ENCODE assay signal across 17 cellular contexts in the genomic region with DNA sequence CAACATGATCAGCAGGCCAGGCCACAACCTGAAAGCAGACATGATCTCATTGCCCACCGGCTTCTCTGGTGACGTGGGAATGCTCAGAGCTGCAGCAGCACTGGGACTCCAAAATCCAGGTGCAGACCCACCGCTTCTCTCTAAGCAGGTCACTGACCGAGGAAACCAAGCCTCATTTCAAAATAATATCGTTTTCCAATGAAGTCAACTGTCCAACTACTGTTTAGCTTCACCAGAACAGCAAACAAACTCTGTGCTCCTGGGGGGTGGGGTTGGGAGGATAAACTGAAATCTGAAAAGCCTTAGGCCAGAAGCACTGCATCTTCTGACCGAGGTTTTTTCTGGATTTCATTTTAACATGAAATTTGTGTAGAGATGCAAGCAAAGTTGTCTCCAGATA. TPM values are rescaled to one million over a fixed set of nuclear protein-coding genes. Genes with fewer than 3 reads are reported as not detected.
A peak's percentile ranks its signal among the peaks of the same experiment; 100 is the strongest.
DNase-seq lines count a peak whose midpoint lies in the region; ATAC-seq and TF ChIP-seq lines count a peak whose summit lies in the region.
"Had no signal": no experiment of that assay in that cellular context is flagged by ENCODE, and none has a peak within 500 bp of the region (broad histone marks: within the 10 kb centered on the region; RNA-seq: fewer than 3 reads in every experiment).

A gene with protein sequence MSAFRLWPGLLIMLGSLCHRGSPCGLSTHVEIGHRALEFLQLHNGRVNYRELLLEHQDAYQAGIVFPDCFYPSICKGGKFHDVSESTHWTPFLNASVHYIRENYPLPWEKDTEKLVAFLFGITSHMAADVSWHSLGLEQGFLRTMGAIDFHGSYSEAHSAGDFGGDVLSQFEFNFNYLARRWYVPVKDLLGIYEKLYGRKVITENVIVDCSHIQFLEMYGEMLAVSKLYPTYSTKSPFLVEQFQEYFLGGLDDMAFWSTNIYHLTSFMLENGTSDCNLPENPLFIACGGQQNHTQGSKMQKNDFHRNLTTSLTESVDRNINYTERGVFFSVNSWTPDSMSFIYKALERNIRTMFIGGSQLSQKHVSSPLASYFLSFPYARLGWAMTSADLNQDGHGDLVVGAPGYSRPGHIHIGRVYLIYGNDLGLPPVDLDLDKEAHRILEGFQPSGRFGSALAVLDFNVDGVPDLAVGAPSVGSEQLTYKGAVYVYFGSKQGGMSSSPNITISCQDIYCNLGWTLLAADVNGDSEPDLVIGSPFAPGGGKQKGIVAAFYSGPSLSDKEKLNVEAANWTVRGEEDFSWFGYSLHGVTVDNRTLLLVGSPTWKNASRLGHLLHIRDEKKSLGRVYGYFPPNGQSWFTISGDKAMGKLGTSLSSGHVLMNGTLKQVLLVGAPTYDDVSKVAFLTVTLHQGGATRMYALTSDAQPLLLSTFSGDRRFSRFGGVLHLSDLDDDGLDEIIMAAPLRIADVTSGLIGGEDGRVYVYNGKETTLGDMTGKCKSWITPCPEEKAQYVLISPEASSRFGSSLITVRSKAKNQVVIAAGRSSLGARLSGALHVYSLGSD (minus strand): TSS at position 109 of the 400 bp plus-strand sequence. CDS start 67 bp downstream, at position 42.

- no peak within 1 kb of the TSS for H3K4me3 ChIP-seq in right atrium auricular region
- no peak within 1 kb of the TSS for H3K4me3 ChIP-seq in heart left ventricle
- peak within 1 kb of the TSS; percentile 21 to 78 (median 56) for H3K4me3 ChIP-seq in right lobe of liver
- H3K4me3 ChIP-seq in upper lobe of right lung: no peak within 1 kb of the TSS
- no peak within 1 kb of the TSS for H3K4me3 ChIP-seq in CD4-positive, alpha-beta memory T cell (ENCODE audit: low read length in 2 of 2)
- H3K4me3 ChIP-seq: GM23248 had no signal

- POLR2A ChIA-PET in CD4-positive, alpha-beta memory T cell (lab: Charles Lee; ENCODE audit: partially characterized antibody): no interaction called here

- TF ChIP-seq POLR2A in heart left ventricle (IDR thresholded peaks at IDR 0.05): no peak
- TF ChIP-seq POLR2A in right lobe of liver (IDR thresholded peaks at IDR 0.05): peak; percentile 17

- no peak for TF ChIP-seq CTCF in right atrium auricular region (IDR thresholded peaks at IDR 0.05)
- no peak for TF ChIP-seq CTCF in heart left ventricle (IDR thresholded peaks at IDR 0.05)
- no peak for TF ChIP-seq CTCF in right lobe of liver (IDR thresholded peaks at IDR 0.05)
- TF ChIP-seq CTCF in upper lobe of right lung (IDR thresholded peaks at IDR 0.05): no peak
- no peak for TF ChIP-seq CTCF in nephron progenitor cell (IDR thresholded peaks at IDR 0.05)

- H3K27ac Mint-ChIP-seq in stimulated activated memory B cell treated with anti-CD40 and anti-IgM and Interleukin-4, amounts not matched to agents 10 μg/mL and 1 μg/mL and 100 μg/mL, for 72 hours: peak within 1 kb of the TSS; percentile 37
- H3K27ac Mint-ChIP-seq in CD4-positive, alpha-beta memory T cell: no peak within 1 kb of the TSS
- no peak within 1 kb of the TSS for H3K27ac Mint-ChIP-seq in nephron progenitor cell

- intact Hi-C loops in heart left ventricle (cut with DNase I) (no loop called here), right lobe of liver (cut with DNase I) (no loop called here), upper lobe of right lung (cut with DNase I) (no loop called here)
- intact Hi-C loops in CD4-positive, alpha-beta memory T cell (cut with micrococcal nuclease): no loop called here

- WGBS in heart left ventricle, 4 donors: 90 to 96% (median 95%) methylated on average over 6 of the region's 6 CpGs
- WGBS in right lobe of liver (ENCODE audit: insufficient coverage, low coverage, low lambda C conversion rate, missing lambda C conversion rate): 18% methylated on average over 5 of the region's 6 CpGs

- DNase-seq in right atrium auricular region (ENCODE audit: low spot score) (peak; percentile 21), heart left ventricle (no peak), right lobe of liver (peak in 2 of 3 donors; percentile 25 to 81), NCI-H748 treated with DMSO at 0.1 percent for 48 hours (lab: John Stamatoyannopoulos, UW) (no peak), upper lobe of right lung (no peak), nephron progenitor cell (no peak)
- DNase-seq in CD4-positive, alpha-beta memory T cell: no peak
- DNase-seq: C1 segment of cervical spinal cord, Kasumi-1, NCI-H1417 treated with DMSO at 0.1 percent for 48 hours, NCI-H2081, NCI-H510A treated with DMSO at 0.1 percent for 48 hours, SHP77 had no signal

- H3K27me3 Mint-ChIP-seq in stimulated activated memory B cell treated with anti-CD40 and anti-IgM and Interleukin-4, amounts not matched to agents 10 μg/mL and 1 μg/mL and 100 μg/mL, for 72 hours: no peaks in the 10 kb centered on the region
- H3K27me3 Mint-ChIP-seq in CD4-positive, alpha-beta memory T cell: peaks cover 0 to 2% of the 10 kb centered on the region in 2 donors
- peaks cover 27% of the 10 kb centered on the region for H3K27me3 Mint-ChIP-seq in nephron progenitor cell (ENCODE audit: low read depth, poor library complexity)
- H3K27me3 Mint-ChIP-seq: IgD-negative memory B cell had no signal

- no peak within 1 kb of the TSS for H3K27ac ChIP-seq in right atrium auricular region
- H3K27ac ChIP-seq in heart left ventricle: no peak within 1 kb of the TSS
- H3K27ac ChIP-seq in right lobe of liver: peak within 1 kb of the TSS; percentile 45 to 88 (median 81)
- H3K27ac ChIP-seq in upper lobe of right lung: no peak within 1 kb of the TSS
- no peak within 1 kb of the TSS for H3K27ac ChIP-seq in CD4-positive, alpha-beta memory T cell (ENCODE audit: low read depth, low read length)
- H3K27ac ChIP-seq: GM23248 had no signal

- H3K36me3 Mint-ChIP-seq in stimulated activated memory B cell treated with anti-CD40 and anti-IgM and Interleukin-4, amounts not matched to agents 10 μg/mL and 1 μg/mL and 100 μg/mL, for 72 hours: peaks cover 6% of the 10 kb centered on the region
- peaks cover 0 to 2% of the 10 kb centered on the region in 2 donors for H3K36me3 Mint-ChIP-seq in CD4-positive, alpha-beta memory T cell
- H3K36me3 Mint-ChIP-seq in nephron progenitor cell (ENCODE audit: low read depth): no peaks in the 10 kb centered on the region
- H3K36me3 Mint-ChIP-seq: IgD-negative memory B cell had no signal

- CTCF ChIA-PET in CD4-positive, alpha-beta memory T cell (lab: Charles Lee; ENCODE audit: partially characterized antibody): interaction anchor here (1.0 kb wide), 1 partner anchor 12 kb away, joined by 3 read pairs; no protein-coding TSS in a partner anchor

- H3K4me1 ChIP-seq in right atrium auricular region (peaks cover 0 to 13% of the 10 kb centered on the region in 2 donors), heart left ventricle (peaks cover 0 to 17% (median 0%) of the 10 kb centered on the region in 12 donors), right lobe of liver (peaks cover 0 to 37% (median 10%) of the 10 kb centered on the region in 4 donors), upper lobe of right lung (peaks cover 8% of the 10 kb centered on the region)
- H3K4me1 ChIP-seq in CD4-positive, alpha-beta memory T cell (ENCODE audit: insufficient read depth, low read length): peaks cover 12% of the 10 kb centered on the region

- ATAC-seq in heart left ventricle (no peak), right lobe of liver (peak; percentile 76 to 89 (median 84)), upper lobe of right lung (no peak)
- ATAC-seq in stimulated activated memory B cell treated with anti-CD40 and anti-IgM and Interleukin-4, amounts not matched to agents 10 μg/mL and 1 μg/mL and 100 μg/mL, for 72 hours: no peak
- ATAC-seq: HCT116 had no signal

- H3K9me3 ChIP-seq in right atrium auricular region (no peaks in the 10 kb centered on the region), heart left ventricle (no peaks in the 10 kb centered on the region), right lobe of liver (no peaks in the 10 kb centered on the region), upper lobe of right lung (no peaks in the 10 kb centered on the region)
- H3K9me3 ChIP-seq in CD4-positive, alpha-beta memory T cell (ENCODE audit: control insufficient read depth in 1 of 2, low read length in 2 of 2): no peaks in the 10 kb centered on the region

- peaks cover 13% of the 10 kb centered on the region for H3K4me1 Mint-ChIP-seq in stimulated activated memory B cell treated with anti-CD40 and anti-IgM and Interleukin-4, amounts not matched to agents 10 μg/mL and 1 μg/mL and 100 μg/mL, for 72 hours
- peaks cover 8 to 12% (median 11%) of the 10 kb centered on the region in 4 donors for H3K4me1 Mint-ChIP-seq in CD4-positive, alpha-beta memory T cell
- peaks cover 11% of the 10 kb centered on the region for H3K4me1 Mint-ChIP-seq in nephron progenitor cell

- no peak within 1 kb of the TSS for H3K4me3 Mint-ChIP-seq in stimulated activated memory B cell treated with anti-CD40 and anti-IgM and Interleukin-4, amounts not matched to agents 10 μg/mL and 1 μg/mL and 100 μg/mL, for 72 hours
- peak within 1 kb of the TSS in 2 of 8 donors; percentile 27 to 42 for H3K4me3 Mint-ChIP-seq in CD4-positive, alpha-beta memory T cell
- no peak within 1 kb of the TSS for H3K4me3 Mint-ChIP-seq in nephron progenitor cell

- H3K36me3 ChIP-seq in right atrium auricular region (no peaks in the 10 kb centered on the region), heart left ventricle (no peaks in the 10 kb centered on the region), right lobe of liver (peaks cover 0 to 8% (median 0%) of the 10 kb centered on the region in 4 donors), upper lobe of right lung (no peaks in the 10 kb centered on the region)
- H3K36me3 ChIP-seq in CD4-positive, alpha-beta memory T cell (ENCODE audit: insufficient read depth, low read length): no peaks in the 10 kb centered on the region

- H3K9me3 Mint-ChIP-seq in stimulated activated memory B cell treated with anti-CD40 and anti-IgM and Interleukin-4, amounts not matched to agents 10 μg/mL and 1 μg/mL and 100 μg/mL, for 72 hours: no peaks in the 10 kb centered on the region
- no peaks in the 10 kb centered on the region for H3K9me3 Mint-ChIP-seq in CD4-positive, alpha-beta memory T cell
- H3K9me3 Mint-ChIP-seq in nephron progenitor cell: no peaks in the 10 kb centered on the region
- H3K9me3 Mint-ChIP-seq: IgD-negative memory B cell had no signal

- H3K27me3 ChIP-seq in right atrium auricular region (no peaks in the 10 kb centered on the region), heart left ventricle (peaks cover 0 to 5% (median 0%) of the 10 kb centered on the region in 9 donors), right lobe of liver (no peaks in the 10 kb centered on the region), upper lobe of right lung (no peaks in the 10 kb centered on the region)
- no peaks in the 10 kb centered on the region for H3K27me3 ChIP-seq in CD4-positive, alpha-beta memory T cell (ENCODE audit: insufficient read depth, low read length)

RNA-seq across cellular contexts. Expression of the gene that starts here (rescaled TPM):
- total RNA-seq in right atrium auricular region (under 1 TPM; 0.33 to 0.71 TPM), heart left ventricle (under 1 TPM; 0.39 to 0.99 (median 0.85) TPM), right lobe of liver (10 to 100 TPM; 19.9 to 53.0 (median 38.9) TPM), upper lobe of right lung (3.1 TPM)
- polyA plus RNA-seq in heart left ventricle: under 1 TPM; 0.18 to 0.34 TPM
- total RNA-seq in CD4-positive, alpha-beta memory T cell: 1 to 10 TPM in 1 of 2 experiments, under 1 TPM in 1; 0.49 to 1.4 TPM
- polyA plus RNA-seq in CD4-positive, alpha-beta memory T cell: under 1 TPM in 1 of 2 donors, not detected in 1; 0.30 TPM

Comparison
In these comparisons a context has a peak if more than half of its experiments do, and no peak if none do; other contexts are left out.
1. Peak in DNase-seq in right atrium auricular region; RNA of the gene not detected or under 1 TPM.
2. DNase-seq: peak in right lobe of liver (2 of 3); none in heart left ventricle (0 of 5), NCI-H748 treated with DMSO at 0.1 percent for 48 hours (single experiment), upper lobe of right lung (single experiment), CD4-positive, alpha-beta memory T cell (0 of 5) and nephron progenitor cell (single experiment).
3. H3K27ac ChIP-seq: peak in right lobe of liver (3 of 3); none in right atrium auricular region (0 of 2), heart left ventricle (0 of 12), upper lobe of right lung (single experiment) and CD4-positive, alpha-beta memory T cell (single experiment).
4. H3K4me3 ChIP-seq: peak in right lobe of liver (3 of 3); none in right atrium auricular region (0 of 2), heart left ventricle (0 of 12), upper lobe of right lung (single experiment) and CD4-positive, alpha-beta memory T cell (0 of 2).
5. ATAC-seq: peak in right lobe of liver (4 of 4); none in heart left ventricle (0 of 4), stimulated activated memory B cell treated with anti-CD40 and anti-IgM and Interleukin-4, amounts not matched to agents 10 μg/mL and 1 μg/mL and 100 μg/mL, for 72 hours (single experiment) and upper lobe of right lung (single experiment).